Comparison of ENCODE assay signal across 29 cellular contexts in the genomic region with DNA sequence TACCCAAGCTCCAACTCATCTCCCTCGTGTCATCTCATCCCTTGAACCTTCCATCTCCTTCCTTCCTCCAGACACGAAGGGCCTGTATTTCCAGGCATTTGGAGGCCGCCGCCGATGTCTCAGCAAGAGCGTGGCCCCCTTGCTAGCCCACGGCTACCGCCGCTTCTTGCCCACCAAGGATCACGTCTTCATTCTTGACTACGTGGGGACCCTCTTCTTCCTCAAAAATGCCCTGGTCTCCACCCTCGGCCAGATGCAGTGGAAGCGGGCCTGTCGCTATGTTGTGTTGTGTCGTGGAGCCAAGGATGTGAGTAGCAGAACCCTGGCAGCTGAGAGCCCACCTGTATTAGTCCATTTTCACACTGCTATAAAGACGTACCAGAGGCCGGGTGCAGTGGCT. TPM values are rescaled to one million over a fixed set of nuclear protein-coding genes. Genes with fewer than 3 reads are reported as not detected.
"Had no signal": no experiment of that assay in that cellular context is flagged by ENCODE, and none has a peak within 500 bp of the region (broad histone marks: within the 10 kb centered on the region; RNA-seq: fewer than 3 reads in every experiment).

No MANE protein-coding gene starts in this region.

- H3K4me3 Mint-ChIP-seq: dendritic cell treated with granulocyte-macrophage colony-stimulating factor and Interleukin-4, amounts not matched to agents 40 ng/mL and 50 ng/mL, for 4 days; effector memory CD8-positive, alpha-beta T cell; endodermal cell; immature natural killer cell; mesothelial cell of epicardium had no signal

- H3K27ac Mint-ChIP-seq: dendritic cell treated with granulocyte-macrophage colony-stimulating factor and Interleukin-4, amounts not matched to agents 40 ng/mL and 50 ng/mL, for 4 days; effector memory CD8-positive, alpha-beta T cell; endodermal cell; immature natural killer cell; mesothelial cell of epicardium had no signal

- H3K9me3 ChIP-seq: colonic mucosa, esophagus squamous epithelium, gastrocnemius medialis, left ventricle myocardium inferior, lower lobe of right lung, mucosa of descending colon had no signal

- H3K79me2 ChIP-seq: hepatocyte had no signal

- H3K4me2 ChIP-seq: hepatocyte had no signal

- H3K4me3 ChIP-seq: colonic mucosa, esophagus squamous epithelium, gastrocnemius medialis, hepatocyte, left ventricle myocardium inferior, lower lobe of right lung, mucosa of descending colon had no signal

- H3K9me3 Mint-ChIP-seq: dendritic cell treated with granulocyte-macrophage colony-stimulating factor and Interleukin-4, amounts not matched to agents 40 ng/mL and 50 ng/mL, for 4 days; effector memory CD8-positive, alpha-beta T cell; endodermal cell; immature natural killer cell; mesothelial cell of epicardium had no signal

- H3K4me1 ChIP-seq: colonic mucosa had no signal

- H3K27me3 ChIP-seq: colonic mucosa, gastrocnemius medialis, hepatocyte had no signal

- H2AFZ ChIP-seq: hepatocyte had no signal

- H3K36me3 ChIP-seq: colonic mucosa, esophagus squamous epithelium, gastrocnemius medialis, left ventricle myocardium inferior, lower lobe of right lung had no signal

- H3K36me3 Mint-ChIP-seq: immature natural killer cell had no signal

- H3K27ac ChIP-seq: colonic mucosa, epithelial cell of prostate, esophagus squamous epithelium, gastrocnemius medialis, lower lobe of right lung had no signal

- DNase-seq: colonic mucosa; cortex of kidney; effector CD8-positive, alpha-beta T cell; effector memory CD8-positive, alpha-beta T cell; endodermal cell; erythroblast; esophagus squamous epithelium; foreskin fibroblast; foreskin melanocyte; gastrocnemius medialis; glutamatergic neuron; head of caudate nucleus; hypothalamus; immature natural killer cell; islet precursor cell; kidney; kidney glomerular epithelial cell; left colon; left ventricle myocardium inferior; lower lobe of right lung; mesenchymal stem cell; mucosa of descending colon had no signal

RNA-seq across cellular contexts. Expression of a gene that starts 5.5 kb away (rescaled TPM):
- total RNA-seq: gastrocnemius medialis, glomerular endothelial cell, mesenteric fat pad had no signal

RNA-seq across cellular contexts. Expression of a gene that starts 10.6 kb away (rescaled TPM):
- total RNA-seq: lung microvascular endothelial cell had no signal

RNA-seq across cellular contexts. Expression of a gene that starts 17.9 kb away (rescaled TPM):
- total RNA-seq: hepatocyte, lung microvascular endothelial cell had no signal
